ENCODE assay signal across 2 cellular contexts in genomic region chr9:29793970-29794369, GRCh38.
TF ChIP-seq lines count a peak whose summit lies in the region.

No MANE protein-coding gene starts in this region.

TF ChIP-seq in SK-N-SH, 30 proteins besides CTCF, POLR2A, EP300 and RAD21 (continued from another document):
- TF ChIP-seq MXI1 (IDR thresholded peaks at IDR 0.05; ENCODE audit: low read depth, low read length) (no peak), POLR2AphosphoS5 (IDR thresholded peaks at IDR 0.05; ENCODE audit: low read depth, low read length) (no peak), PBX3 (IDR thresholded peaks at IDR 0.05) (no peak), IRF3 (IDR thresholded peaks at IDR 0.05; ENCODE audit: low read depth, low read length) (no peak), SIN3A (IDR thresholded peaks at IDR 0.05; ENCODE audit: borderline replicate concordance, low read depth, low read length) (no peak)

TF ChIP-seq in SK-N-SH treated with all-trans-retinoic acid at 6 μM for 48 hours, 23 proteins besides CTCF, POLR2A, EP300 and RAD21 (continued from another document):
- TF ChIP-seq CREB5 (CRISPR knock-in tag; IDR thresholded peaks at IDR 0.05; ENCODE audit: low read depth) (no peak), ZFP3 (CRISPR knock-in tag; IDR thresholded peaks at IDR 0.05) (no peak), ZNF565 (CRISPR knock-in tag; conservative IDR thresholded peaks at IDR 0.05; ENCODE audit: low read depth) (no peak), TSHZ2 (CRISPR knock-in tag; IDR thresholded peaks at IDR 0.05) (no peak), TCF4 (CRISPR knock-in tag; IDR thresholded peaks at IDR 0.05; ENCODE audit: borderline replicate concordance) (no peak), TOX (CRISPR knock-in tag; IDR thresholded peaks at IDR 0.05; ENCODE audit: borderline replicate concordance) (no peak), GLIS3 (CRISPR knock-in tag; IDR thresholded peaks at IDR 0.05) (no peak), POU6F1 (CRISPR knock-in tag; IDR thresholded peaks at IDR 0.05; ENCODE audit: borderline replicate concordance, low read depth) (no peak)
